28 cellular contexts compared by ENCODE assay signal in genomic region chr11:11444800-11445126, GRCh38.
A peak's percentile ranks its signal among the peaks of the same experiment; 100 is the strongest.
DNase-seq lines count a peak whose midpoint lies in the region; ATAC-seq and TF ChIP-seq lines count a peak whose summit lies in the region.
"Had no signal": no experiment of that assay in that cellular context is flagged by ENCODE, and none has a peak within 500 bp of the region (broad histone marks: within the 10 kb centered on the region; RNA-seq: fewer than 3 reads in every experiment).

No MANE protein-coding gene starts in this region.

- H3K27ac Mint-ChIP-seq in activated naive CD4-positive, alpha-beta T cell treated with anti-CD3 and anti-CD28 coated beads, Interleukin-2, amount 10 ng/mL, durations not matched to agents 7 days and 5 days = peak overlapping the region; percentile 35
- no peak overlapping the region for H3K27ac Mint-ChIP-seq in activated naive CD4-positive, alpha-beta T cell treated with anti-CD3 and anti-CD28 coated beads, Interleukin-2, amount 50 U/mL, for 72 hours
- H3K27ac Mint-ChIP-seq: activated CD4-positive, alpha-beta T cell treated with anti-CD3 and anti-CD28 coated beads, Interleukin-2, amount 10 ng/mL, durations not matched to agents 24 days and 14 days; activated naive CD8-positive, alpha-beta T cell treated with anti-CD3 and anti-CD28 coated beads, Interleukin-2, amount 10 ng/mL, durations not matched to agents 7 days and 5 days; activated T-helper 2 cell treated with anti-CD3 and anti-CD28 coated beads, Interferon-gamma antibody, Interleukin-2, Interleukin-4, amounts not matched to agents 10 μg/mL and 5 μg/mL and 100 μg/mL, durations not matched to agents 14 hours and 24 hours and 36 hours; B cell; stimulated activated naive CD8-positive, alpha-beta T cell treated with anti-CD3 and anti-CD28 coated beads, Interleukin-15, Interleukin-2, amounts not matched to agents 100 ng/mL and 50 ng/mL, for 24 hours had no signal

- no peaks in the 10 kb centered on the region for H3K27me3 Mint-ChIP-seq in activated naive CD4-positive, alpha-beta T cell treated with anti-CD3 and anti-CD28 coated beads, Interleukin-2, amount 10 ng/mL, durations not matched to agents 7 days and 5 days
- H3K27me3 Mint-ChIP-seq: activated CD4-positive, alpha-beta T cell treated with anti-CD3 and anti-CD28 coated beads, Interleukin-2, amount 10 ng/mL, durations not matched to agents 24 days and 14 days; activated naive CD8-positive, alpha-beta T cell treated with anti-CD3 and anti-CD28 coated beads, Interleukin-2, amount 10 ng/mL, durations not matched to agents 7 days and 5 days; B cell had no signal

- TF ChIP-seq CTCF in right atrium auricular region (IDR thresholded peaks at IDR 0.05) (no peak), thoracic aorta (IDR thresholded peaks at IDR 0.05) (no peak), GM13977 (IDR thresholded peaks at IDR 0.05; ENCODE audit: extremely low read depth, insufficient read depth, missing control alignments) (no peak)

- CTCF ChIA-PET in activated naive CD4-positive, alpha-beta T cell treated with anti-CD3 and anti-CD28 coated beads, Interleukin-2, amount 10 ng/mL, durations not matched to agents 7 days and 5 days (lab: Charles Lee) = no interaction called here

- no peaks in the 10 kb centered on the region for H3K36me3 Mint-ChIP-seq in activated naive CD4-positive, alpha-beta T cell treated with anti-CD3 and anti-CD28 coated beads, Interleukin-2, amount 10 ng/mL, durations not matched to agents 7 days and 5 days
- H3K36me3 Mint-ChIP-seq in activated naive CD4-positive, alpha-beta T cell treated with anti-CD3 and anti-CD28 coated beads, Interleukin-2, amount 50 U/mL, for 72 hours = no peaks in the 10 kb centered on the region
- H3K36me3 Mint-ChIP-seq: activated naive CD8-positive, alpha-beta T cell treated with anti-CD3 and anti-CD28 coated beads, Interleukin-2, amount 10 ng/mL, durations not matched to agents 7 days and 5 days had no signal

- H3K36me3 ChIP-seq in right atrium auricular region (no peaks in the 10 kb centered on the region), thoracic aorta (no peaks in the 10 kb centered on the region)
- H3K36me3 ChIP-seq: brain microvascular endothelial cell, neutrophil had no signal

- no peaks in the 10 kb centered on the region for H3K4me1 Mint-ChIP-seq in activated naive CD4-positive, alpha-beta T cell treated with anti-CD3 and anti-CD28 coated beads, Interleukin-2, amount 10 ng/mL, durations not matched to agents 7 days and 5 days
- H3K4me1 Mint-ChIP-seq: activated CD4-positive, alpha-beta T cell treated with anti-CD3 and anti-CD28 coated beads, Interleukin-2, amount 10 ng/mL, durations not matched to agents 24 days and 14 days; B cell had no signal

- H3K27me3 ChIP-seq in right atrium auricular region (no peaks in the 10 kb centered on the region), thoracic aorta (replicated peaks; ENCODE audit: insufficient read depth) (no peaks in the 10 kb centered on the region)
- H3K27me3 ChIP-seq: brain microvascular endothelial cell, upper lobe of left lung had no signal

- H3K4me3 ChIP-seq in right atrium auricular region (no peak overlapping the region), thoracic aorta (no peak overlapping the region)
- H3K4me3 ChIP-seq: GM23248, lung, upper lobe of left lung had no signal

- in situ Hi-C loops in GM13977 (cut with MboI; ENCODE audit: low pct_unique_long_range_greater_than_20kb, low sequenced_read_pairs, unreplicated experiment) = no loop called here

- H3K4me3 Mint-ChIP-seq in activated naive CD4-positive, alpha-beta T cell treated with anti-CD3 and anti-CD28 coated beads, Interleukin-2, amount 10 ng/mL, durations not matched to agents 7 days and 5 days = no peak overlapping the region
- H3K4me3 Mint-ChIP-seq: activated CD4-positive, alpha-beta T cell treated with anti-CD3 and anti-CD28 coated beads, Interleukin-2, amount 10 ng/mL, durations not matched to agents 24 days and 14 days; activated naive CD8-positive, alpha-beta T cell treated with anti-CD3 and anti-CD28 coated beads, Interleukin-2, amount 10 ng/mL, durations not matched to agents 7 days and 5 days; B cell; stimulated activated naive CD8-positive, alpha-beta T cell treated with anti-CD3 and anti-CD28 coated beads, Interleukin-15, Interleukin-2, amounts not matched to agents 100 ng/mL and 50 ng/mL, for 24 hours had no signal

- H3K4me1 ChIP-seq in right atrium auricular region (peaks cover 0 to 40% of the 10 kb centered on the region in 2 donors), thoracic aorta (ENCODE audit: control insufficient read depth in 1 of 2, low read depth in 2 of 2) (peaks cover 0 to 26% of the 10 kb centered on the region in 2 donors)
- H3K4me1 ChIP-seq: Caco-2 had no signal

- no peak for DNase-seq in activated naive CD4-positive, alpha-beta T cell treated with anti-CD3 and anti-CD28 coated beads, Interleukin-2, amount 10 ng/mL, durations not matched to agents 7 days and 5 days
- DNase-seq in activated naive CD4-positive, alpha-beta T cell treated with anti-CD3 and anti-CD28 coated beads, Interleukin-2, amount 50 U/mL, for 72 hours (ENCODE audit: low spot score in 2 of 2) = no peak
- DNase-seq in cerebellum (ENCODE audit: low spot score) (peak; percentile 41), right atrium auricular region (ENCODE audit: low spot score) (no peak), thoracic aorta (ENCODE audit: low spot score) (no peak), GM13977 (ENCODE audit: low spot score) (no peak), SIG-M5 treated with dmso at 0.1 percent for 504 hours (lab: John Stamatoyannopoulos, UW; ENCODE audit: unreplicated experiment) (no peak), kidney glomerular epithelial cell (lab: John Stamatoyannopoulos, UW) (no peak)
- DNase-seq: 8988T; activated CD4-positive, alpha-beta T cell treated with anti-CD3 and anti-CD28 coated beads, Interleukin-2, amount 10 ng/mL, durations not matched to agents 24 days and 14 days; activated naive CD8-positive, alpha-beta T cell treated with anti-CD3 and anti-CD28 coated beads, Interleukin-2, amount 10 ng/mL, durations not matched to agents 7 days and 5 days; Caco-2; DND-41; NCI-H1105 treated with DMSO at 0.1 percent for 48 hours; NCI-H2029 treated with DMSO at 0.1 percent for 48 hours; NCI-H345; NCI-H82; SHP77 treated with DMSO at 0.1 percent for 48 hours; upper lobe of left lung had no signal

- no peaks in the 10 kb centered on the region for H3K9me3 Mint-ChIP-seq in activated naive CD4-positive, alpha-beta T cell treated with anti-CD3 and anti-CD28 coated beads, Interleukin-2, amount 10 ng/mL, durations not matched to agents 7 days and 5 days
- H3K9me3 Mint-ChIP-seq in activated naive CD4-positive, alpha-beta T cell treated with anti-CD3 and anti-CD28 coated beads, Interleukin-2, amount 50 U/mL, for 72 hours = no peaks in the 10 kb centered on the region
- H3K9me3 Mint-ChIP-seq: activated CD4-positive, alpha-beta T cell treated with anti-CD3 and anti-CD28 coated beads, Interleukin-2, amount 10 ng/mL, durations not matched to agents 24 days and 14 days; activated naive CD8-positive, alpha-beta T cell treated with anti-CD3 and anti-CD28 coated beads, Interleukin-2, amount 10 ng/mL, durations not matched to agents 7 days and 5 days; activated T-helper 2 cell treated with anti-CD3 and anti-CD28 coated beads, Interferon-gamma antibody, Interleukin-2, Interleukin-4, amounts not matched to agents 10 μg/mL and 5 μg/mL and 100 μg/mL, durations not matched to agents 14 hours and 24 hours and 36 hours; stimulated activated naive CD8-positive, alpha-beta T cell treated with anti-CD3 and anti-CD28 coated beads, Interleukin-15, Interleukin-2, amounts not matched to agents 100 ng/mL and 50 ng/mL, for 24 hours had no signal

- ATAC-seq in activated naive CD4-positive, alpha-beta T cell treated with anti-CD3 and anti-CD28 coated beads, Interleukin-2, amount 50 U/mL, for 72 hours = no peak
- no peak for ATAC-seq in thoracic aorta (ENCODE audit: insufficient number of reproducible peaks, low FRiP score, low read depth)

- no peaks in the 10 kb centered on the region for H3K9me3 ChIP-seq in right atrium auricular region
- H3K9me3 ChIP-seq in thoracic aorta = no peaks in the 10 kb centered on the region
- H3K9me3 ChIP-seq: Caco-2, neutrophil, upper lobe of left lung had no signal

- H3K27ac ChIP-seq in right atrium auricular region (peak overlapping the region; percentile 69 to 72), thoracic aorta (peak overlapping the region; percentile 39 to 68)
- H3K27ac ChIP-seq: brain microvascular endothelial cell, GM23248, HL-60, neutrophil, VCaP had no signal
